Comparison of ENCODE assay signal across 19 cellular contexts in the genomic region with DNA sequence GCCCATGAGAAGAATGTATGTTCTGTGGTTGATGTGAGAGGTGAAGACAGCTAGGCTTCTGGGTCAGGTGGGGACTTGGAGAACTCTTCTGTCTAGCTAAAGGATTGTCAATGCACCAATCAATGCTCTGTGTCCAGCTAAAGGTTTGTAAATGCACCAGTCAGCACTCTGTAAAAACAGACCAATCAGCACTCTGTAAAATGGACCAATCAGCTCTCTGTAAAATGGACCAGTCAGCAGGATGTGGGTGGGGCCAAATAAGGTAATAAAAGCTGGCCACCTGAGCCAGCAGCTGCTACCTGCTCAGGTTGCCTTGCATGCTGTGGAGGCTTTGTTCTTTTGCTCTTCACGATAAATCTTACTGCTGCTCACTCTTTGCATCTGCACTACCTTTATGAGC. TPM values are rescaled to one million over a fixed set of nuclear protein-coding genes. Genes with fewer than 3 reads are reported as not detected.
"Had no signal": no experiment of that assay in that cellular context is flagged by ENCODE, and none has a peak within 500 bp of the region (broad histone marks: within the 10 kb centered on the region; RNA-seq: fewer than 3 reads in every experiment).

No MANE protein-coding gene starts in this region.

RNA-seq across cellular contexts. Expression of a gene that starts 15.0 kb away (rescaled TPM):
- total RNA-seq: kidney; left cardiac atrium; left colon; left lobe of liver; left ventricle myocardium inferior; left ventricle myocardium superior; liver; lower leg skin; lower lobe of right lung; lung microvascular endothelial cell; mammary epithelial cell; mesenteric fat pad; mononuclear cell; mucosa of descending colon; mucosa of gallbladder; myocyte; naive thymus-derived CD4-positive, alpha-beta T cell had no signal
- polyA plus RNA-seq: immature natural killer cell; keratinocyte; liver; mammary epithelial cell; naive thymus-derived CD4-positive, alpha-beta T cell had no signal
